Comparison of ENCODE assay signal across 22 cellular contexts in the genomic region with DNA sequence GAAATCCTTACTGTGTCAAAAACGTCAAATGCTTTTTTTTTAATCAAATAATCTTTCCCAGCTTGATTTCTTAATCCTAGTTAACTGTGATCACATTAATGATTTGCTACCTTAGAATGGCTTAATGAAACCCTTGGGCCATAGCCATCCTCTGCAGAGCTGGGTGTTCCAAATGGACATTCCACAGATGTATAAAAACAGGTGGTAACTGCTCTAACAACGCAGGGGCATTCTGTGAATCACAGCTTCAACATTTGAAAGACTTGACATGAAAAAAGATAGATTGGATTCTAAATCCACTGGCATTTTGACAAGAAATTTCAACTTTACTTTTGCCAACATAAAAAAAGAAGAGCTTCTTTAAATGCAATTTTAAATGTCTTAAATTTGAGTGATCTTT.
"Had no signal": no experiment of that assay in that cellular context is flagged by ENCODE, and none has a peak within 500 bp of the region (broad histone marks: within the 10 kb centered on the region; RNA-seq: fewer than 3 reads in every experiment).

No MANE protein-coding gene starts in this region.

- H3K4me3 ChIP-seq: body of pancreas, dorsolateral prefrontal cortex, gastrocnemius medialis, heart right ventricle, pancreas, spleen, thoracic aorta, upper lobe of right lung had no signal

- H3K27me3 Mint-ChIP-seq: activated naive CD8-positive, alpha-beta T cell had no signal

- DNase-seq: activated CD4-positive, alpha-beta T cell treated with anti-CD3 and anti-CD28 coated beads, Interleukin-2, amount 50 U/mL, for 4 hours; activated gamma-delta T cell treated with Interleukin-2 at 50 U/mL for 16 hours; activated T-cell treated with anti-CD3 and anti-CD28 coated beads for 4 hours; caudate nucleus; dorsolateral prefrontal cortex; gastrocnemius medialis; heart right ventricle; naive B cell; spleen; stimulated activated CD4-positive, alpha-beta T cell treated with anti-CD3 and anti-CD28 coated beads, Interleukin-4, amount 100 ng/mL, for 4 hours; stimulated activated naive B cell treated with anti-CD40 and anti-IgM and Interleukin-4, amounts not matched to agents 10 μg/mL and 1 μg/mL and 100 μg/mL, for 72 hours; SW 1271; T-helper 2 cell; upper lobe of right lung had no signal

- H3K27me3 ChIP-seq: body of pancreas, dorsolateral prefrontal cortex, gastrocnemius medialis, heart right ventricle, pancreas, spleen, upper lobe of right lung had no signal

- H3K36me3 Mint-ChIP-seq: activated naive CD8-positive, alpha-beta T cell had no signal

- H3K27ac Mint-ChIP-seq: activated naive CD8-positive, alpha-beta T cell; activated T-helper 1 cell treated with anti-CD3 and anti-CD28 coated beads, Interleukin-12 subunit alpha, Interleukin-12 subunit beta, Interleukin-2, Interleukin-4 antibody, amounts not matched to agents 30 ng/mL and 10 ng/mL and 1 ng/mL, durations not matched to agents 14 hours and 24 hours and 36 hours; stimulated activated naive B cell treated with anti-CD40 and anti-IgM and Interleukin-4, amounts not matched to agents 10 μg/mL and 1 μg/mL and 100 μg/mL, for 72 hours had no signal

- H3K4me1 ChIP-seq: gastrocnemius medialis, pancreas, spleen, upper lobe of right lung had no signal

- H3K4me3 Mint-ChIP-seq: activated naive CD8-positive, alpha-beta T cell; activated T-helper 1 cell treated with anti-CD3 and anti-CD28 coated beads, Interleukin-12 subunit alpha, Interleukin-12 subunit beta, Interleukin-2, Interleukin-4 antibody, amounts not matched to agents 30 ng/mL and 10 ng/mL and 1 ng/mL, durations not matched to agents 14 hours and 24 hours and 36 hours; stimulated activated naive B cell treated with anti-CD40 and anti-IgM and Interleukin-4, amounts not matched to agents 10 μg/mL and 1 μg/mL and 100 μg/mL, for 72 hours had no signal

- H3K27ac ChIP-seq: body of pancreas, dorsolateral prefrontal cortex, gastrocnemius medialis, heart right ventricle, pancreas, spleen, upper lobe of right lung, VCaP had no signal

- ATAC-seq: body of pancreas; gastrocnemius medialis; heart right ventricle; left lobe of liver; sciatic nerve; stimulated activated naive B cell treated with anti-CD40 and anti-IgM and Interleukin-4, amounts not matched to agents 10 μg/mL and 1 μg/mL and 100 μg/mL, for 72 hours; upper lobe of right lung had no signal

- H3K36me3 ChIP-seq: gastrocnemius medialis, heart right ventricle, pancreas, spleen, thoracic aorta, upper lobe of right lung had no signal

- H3K9me3 ChIP-seq: gastrocnemius medialis, pancreas, upper lobe of right lung had no signal

- H3K4me1 Mint-ChIP-seq: naive B cell; stimulated activated naive B cell treated with anti-CD40 and anti-IgM and Interleukin-4, amounts not matched to agents 10 μg/mL and 1 μg/mL and 100 μg/mL, for 72 hours had no signal

- H3K9me3 Mint-ChIP-seq: activated T-helper 1 cell treated with anti-CD3 and anti-CD28 coated beads, Interleukin-12 subunit alpha, Interleukin-12 subunit beta, Interleukin-2, Interleukin-4 antibody, amounts not matched to agents 30 ng/mL and 10 ng/mL and 1 ng/mL, durations not matched to agents 14 hours and 24 hours and 36 hours had no signal
